In genomic region chr9:120625222-120625621, GRCh38 we compare ENCODE assay signal across 14 cellular contexts. TPM values are rescaled to one million over a fixed set of nuclear protein-coding genes. Genes with fewer than 3 reads are reported as not detected.
DNase-seq lines count a peak whose midpoint lies in the region; ATAC-seq lines count a peak whose summit lies in the region.
"Had no signal": no experiment of that assay in that cellular context is flagged by ENCODE, and none has a peak within 500 bp of the region (broad histone marks: within the 10 kb centered on the region; RNA-seq: fewer than 3 reads in every experiment).

No MANE protein-coding gene starts in this region.

- no peaks in the 10 kb centered on the region for H3K36me3 ChIP-seq in SJCRH30
- H3K36me3 ChIP-seq: adrenal gland, thoracic aorta had no signal

- no peaks in the 10 kb centered on the region for H3K27me3 Mint-ChIP-seq in activated CD4-positive, alpha-beta T cell treated with anti-CD3 and anti-CD28 coated beads for 36 hours

- ATAC-seq in esophagus mucosa: peak; percentile 68
- no peak for ATAC-seq in activated CD4-positive, alpha-beta T cell treated with anti-CD3 and anti-CD28 coated beads for 36 hours
- ATAC-seq: activated T-cell treated with anti-CD3 and anti-CD28 coated beads, Interleukin-2, amount 50 U/mL, for 4 hours; gastroesophageal sphincter had no signal

- peak; percentile 51 for DNase-seq in A172 (ENCODE audit: low spot score)
- DNase-seq in H4 (ENCODE audit: low spot score): peak; percentile 15
- peak; percentile 43 to 60 for DNase-seq in SJCRH30
- DNase-seq in mesenteric fat pad (ENCODE audit: low spot score): no peak
- DNase-seq in glomerular visceral epithelial cell (ENCODE audit: extremely low spot score): no peak
- DNase-seq in hippocampal formation (lab: John Stamatoyannopoulos, UW): no peak
- no peak for DNase-seq in activated CD4-positive, alpha-beta T cell treated with anti-CD3 and anti-CD28 coated beads for 36 hours
- DNase-seq: activated T-cell treated with anti-CD3 and anti-CD28 coated beads, Interleukin-2, amount 50 U/mL, for 4 hours; adrenal gland; islet precursor cell; NCI-H345 had no signal

- H3K36me3 Mint-ChIP-seq in activated CD4-positive, alpha-beta T cell treated with anti-CD3 and anti-CD28 coated beads for 36 hours (ENCODE audit: low read depth): no peaks in the 10 kb centered on the region

- no peaks in the 10 kb centered on the region for H3K27me3 ChIP-seq in SJCRH30
- H3K27me3 ChIP-seq: adrenal gland, gastroesophageal sphincter had no signal

- H3K4me1 ChIP-seq in SJCRH30: peaks cover 7% of the 10 kb centered on the region

- no peaks in the 10 kb centered on the region for H3K9me3 ChIP-seq in SJCRH30 (replicated peaks)
- H3K9me3 ChIP-seq: gastroesophageal sphincter, thoracic aorta had no signal

- no peaks in the 10 kb centered on the region for H3K9me3 Mint-ChIP-seq in activated CD4-positive, alpha-beta T cell treated with anti-CD3 and anti-CD28 coated beads for 36 hours (ENCODE audit: low read depth)
- H3K9me3 Mint-ChIP-seq: activated T-cell treated with anti-CD3 and anti-CD28 coated beads, Interleukin-2, amount 50 U/mL, for 4 hours had no signal

- CTCF ChIA-PET in activated CD4-positive, alpha-beta T cell treated with anti-CD3 and anti-CD28 coated beads for 36 hours (lab: Charles Lee): interaction anchor here (0.6 to 1.5 kb wide), 4 partner anchors 11 to 125 kb away, joined by 3 read pairs; no protein-coding TSS in a partner anchor

- H3K4me3 Mint-ChIP-seq in activated CD4-positive, alpha-beta T cell treated with anti-CD3 and anti-CD28 coated beads for 36 hours: no peak overlapping the region
- H3K4me3 Mint-ChIP-seq: activated T-cell treated with anti-CD3 and anti-CD28 coated beads, Interleukin-2, amount 50 U/mL, for 4 hours had no signal

- intact Hi-C loops in activated CD4-positive, alpha-beta T cell treated with anti-CD3 and anti-CD28 coated beads for 36 hours (cut with DNase I, micrococcal nuclease): no loop called here

- no peak overlapping the region for H3K27ac Mint-ChIP-seq in activated CD4-positive, alpha-beta T cell treated with anti-CD3 and anti-CD28 coated beads for 36 hours

- H3K4me1 Mint-ChIP-seq in activated CD4-positive, alpha-beta T cell treated with anti-CD3 and anti-CD28 coated beads for 36 hours: peaks cover 4% of the 10 kb centered on the region

- H3K4me3 ChIP-seq in SJCRH30: no peak overlapping the region
- H3K4me3 ChIP-seq: adrenal gland, gastroesophageal sphincter, thoracic aorta had no signal

- POLR2A ChIA-PET in activated CD4-positive, alpha-beta T cell treated with anti-CD3 and anti-CD28 coated beads for 36 hours (lab: Charles Lee): no interaction called here

- H3K27ac ChIP-seq in SJCRH30: no peak overlapping the region
- H3K27ac ChIP-seq: adrenal gland, gastroesophageal sphincter, thoracic aorta had no signal

RNA-seq across cellular contexts. Expression of gene CDK5RAP2, which starts 45.3 kb away (rescaled TPM):
- 34.8 and 42.9 TPM in 2 replicates for total RNA-seq in A172 (2014; rRNA removed; shearing (Covaris generic))
- 18.6 and 24.2 TPM in 2 replicates for total RNA-seq in H4 (2014; rRNA removed; shearing (Covaris generic))
- 65.7 and 75.9 TPM in 2 replicates for total RNA-seq in SJCRH30 (2014; rRNA removed; shearing (Covaris generic))
- 31.6 TPM for total RNA-seq in esophagus mucosa
- total RNA-seq in mesenteric fat pad: 42.3 TPM
- 10 to 100 TPM; 68.8 to 85.8 TPM for total RNA-seq in activated CD4-positive, alpha-beta T cell treated with anti-CD3 and anti-CD28 coated beads for 36 hours

Comparison
In these comparisons a context has a peak if more than half of its experiments do, and no peak if none do; other contexts are left out.
1. DNase-seq: peak in A172 (single experiment), H4 (single experiment) and SJCRH30 (2 of 2); none in mesenteric fat pad (single experiment), glomerular visceral epithelial cell (single experiment), hippocampal formation (0 of 2) and activated CD4-positive, alpha-beta T cell treated with anti-CD3 and anti-CD28 coated beads for 36 hours (single experiment).